ENCODE assay signal across 1 cellular context in genomic region chr13:51589793-51590192, GRCh38.
TF ChIP-seq lines count a peak whose summit lies in the region.

No MANE protein-coding gene starts in this region.

TF ChIP-seq in liver, 16 proteins besides CTCF, POLR2A, EP300 and RAD21 (continued from another document):
- TF ChIP-seq, protein P1, sequence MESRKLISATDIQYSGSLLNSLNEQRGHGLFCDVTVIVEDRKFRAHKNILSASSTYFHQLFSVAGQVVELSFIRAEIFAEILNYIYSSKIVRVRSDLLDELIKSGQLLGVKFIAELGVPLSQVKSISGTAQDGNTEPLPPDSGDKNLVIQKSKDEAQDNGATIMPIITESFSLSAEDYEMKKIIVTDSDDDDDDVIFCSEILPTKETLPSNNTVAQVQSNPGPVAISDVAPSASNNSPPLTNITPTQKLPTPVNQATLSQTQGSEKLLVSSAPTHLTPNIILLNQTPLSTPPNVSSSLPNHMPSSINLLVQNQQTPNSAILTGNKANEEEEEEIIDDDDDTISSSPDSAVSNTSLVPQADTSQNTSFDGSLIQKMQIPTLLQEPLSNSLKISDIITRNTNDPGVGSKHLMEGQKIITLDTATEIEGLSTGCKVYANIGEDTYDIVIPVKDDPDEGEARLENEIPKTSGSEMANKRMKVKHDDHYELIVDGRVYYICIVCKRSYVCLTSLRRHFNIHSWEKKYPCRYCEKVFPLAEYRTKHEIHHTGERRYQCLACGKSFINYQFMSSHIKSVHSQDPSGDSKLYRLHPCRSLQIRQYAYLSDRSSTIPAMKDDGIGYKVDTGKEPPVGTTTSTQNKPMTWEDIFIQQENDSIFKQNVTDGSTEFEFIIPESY (IDR thresholded peaks at IDR 0.05), result no peak
- TF ChIP-seq MAX (IDR thresholded peaks at IDR 0.05), result no peak
- no peak for TF ChIP-seq FOXA2 (IDR thresholded peaks at IDR 0.05)
TF ChIP-seq in liver: peak in this region for 0.
